ENCODE assay signal across 8 cellular contexts in genomic region chr4:174873146-174873545, GRCh38. TPM values are rescaled to one million over a fixed set of nuclear protein-coding genes. Genes with fewer than 3 reads are reported as not detected.
"Had no signal": no experiment of that assay in that cellular context is flagged by ENCODE, and none has a peak within 500 bp of the region (broad histone marks: within the 10 kb centered on the region; RNA-seq: fewer than 3 reads in every experiment).

No MANE protein-coding gene starts in this region.

RNA-seq across cellular contexts. Expression of gene GLRA3, which starts 44.1 kb away (rescaled TPM):
- total RNA-seq: HepG2, IMR-90, M059J, Right ventricle myocardium superior, SJSA1, T-cell had no signal
- polyA plus RNA-seq: HepG2, IMR-90 had no signal

RNA-seq across cellular contexts. Expression of gene ADAM29, which starts 45.0 kb away (rescaled TPM):
- total RNA-seq: HepG2, IMR-90, K562, NCI-H460, Right ventricle myocardium superior, SJSA1, T-cell had no signal
- polyA plus RNA-seq: HepG2, IMR-90, K562 had no signal
